8 cellular contexts compared by ENCODE assay signal in genomic region chr12:47964102-47964723, GRCh38. TPM values are rescaled to one million over a fixed set of nuclear protein-coding genes. Genes with fewer than 3 reads are reported as not detected.
DNase-seq lines count a peak whose midpoint lies in the region; ATAC-seq and TF ChIP-seq lines count a peak whose summit lies in the region.

No MANE protein-coding gene starts in this region.

- in situ Hi-C loops in Panc1 (cut with HindIII; ENCODE audit: low pct_unique_long_range_greater_than_20kb, low sequenced_read_pairs) = no loop called here

- POLR2A ChIA-PET in Panc1 (lab: Charles Lee) = interaction anchor here (0.7 kb wide), 1 partner anchor 67 kb away, joined by 3 read pairs; no protein-coding TSS in a partner anchor

- intact Hi-C loops in left ventricle myocardium superior (cut with micrococcal nuclease) (no loop called here), Panc1 (cut with micrococcal nuclease; ENCODE audit: unreplicated experiment) (no loop called here)

- H3K27me3 ChIP-seq in cardiac muscle cell (peaks cover 19% of the 10 kb centered on the region), Panc1 (ENCODE audit: control insufficient read depth, insufficient read depth, low read length) (no peaks in the 10 kb centered on the region), duodenal mucosa (ENCODE audit: control insufficient read depth in 1 of 2, insufficient read depth in 2 of 2, low read length in 2 of 2) (no peaks in the 10 kb centered on the region), muscle layer of duodenum (ENCODE audit: low read depth, low read length) (no peaks in the 10 kb centered on the region)

- no peak for TF ChIP-seq CTCF in cardiac muscle cell (IDR thresholded peaks at IDR 0.05; ENCODE audit: low read depth, low read length)
- TF ChIP-seq CTCF in Panc1 (IDR thresholded peaks at IDR 0.05) = no peak

- no peaks in the 10 kb centered on the region for H3K36me3 ChIP-seq in cardiac muscle cell
- peaks cover 7% of the 10 kb centered on the region for H3K36me3 ChIP-seq in Panc1 (ENCODE audit: control insufficient read depth, insufficient read depth, low read length)
- peaks cover 12 to 26% of the 10 kb centered on the region in 2 donors for H3K36me3 ChIP-seq in duodenal mucosa (ENCODE audit: control insufficient read depth in 1 of 2, insufficient read depth in 2 of 2, low read length in 2 of 2)
- peaks cover 10 to 11% of the 10 kb centered on the region in 2 donors for H3K36me3 ChIP-seq in muscle layer of duodenum (ENCODE audit: control insufficient read depth in 1 of 2, insufficient read depth in 2 of 2, low read length in 2 of 2)

- CTCF ChIA-PET in Panc1 (lab: Charles Lee) = interaction anchor here (1.3 kb wide), 1 partner anchor 10 kb away, joined by 3 read pairs; no protein-coding TSS in a partner anchor

- ATAC-seq in left ventricle myocardium superior = no peak
- ATAC-seq in Panc1 = no peak

- DNase-seq in cardiac muscle cell (ENCODE audit: low read depth in 1 of 2, low spot score in 1 of 2) (peak in 1 of 2 donors; percentile 18), left ventricle myocardium superior (no peak), Panc1 (ENCODE audit: low read depth, low spot score) (no peak), NCI-H524 treated with DMSO at 0.1 percent for 48 hours (lab: John Stamatoyannopoulos, UW) (no peak), NCI-H345 (lab: John Stamatoyannopoulos, UW) (no peak)
- DNase-seq in stimulated activated naive CD4-positive, alpha-beta T cell (lab: John Stamatoyannopoulos, UW) = no peak

- no TSS peak for BruUV-seq in Panc1 (replicated peaks; lab: Mats Ljungman, UMichigan)

- H3K27ac ChIP-seq in cardiac muscle cell (no peak overlapping the region), Panc1 (ENCODE audit: low read length) (peak overlapping the region; percentile 85), duodenal mucosa (ENCODE audit: low read depth, low read length) (no peak overlapping the region), muscle layer of duodenum (ENCODE audit: low read length) (no peak overlapping the region)

- H3K9ac ChIP-seq in duodenal mucosa (ENCODE audit: low read depth in 1 of 2, low read length in 2 of 2) = peak overlapping the region; percentile 84 to 93

- no peaks in the 10 kb centered on the region for H3K4me1 ChIP-seq in cardiac muscle cell (ENCODE audit: low read depth)
- peaks cover 13% of the 10 kb centered on the region for H3K4me1 ChIP-seq in Panc1 (ENCODE audit: control insufficient read depth, insufficient read depth, low read length)
- peaks cover 21 to 27% of the 10 kb centered on the region in 2 donors for H3K4me1 ChIP-seq in duodenal mucosa (ENCODE audit: control insufficient read depth in 1 of 2, insufficient read depth in 2 of 2, low read length in 2 of 2)
- H3K4me1 ChIP-seq in muscle layer of duodenum (ENCODE audit: control insufficient read depth in 1 of 2, insufficient read depth in 2 of 2, low read length in 2 of 2) = peaks cover 0 to 16% of the 10 kb centered on the region in 2 donors

- peak overlapping the region; percentile 43 for H3K4me3 ChIP-seq in cardiac muscle cell
- H3K4me3 ChIP-seq in Panc1 (ENCODE audit: low read depth in 2 of 2, low read length in 2 of 2) = peak overlapping the region; percentile 84 to 94
- H3K4me3 ChIP-seq in duodenal mucosa (ENCODE audit: low read depth in 1 of 2, low read length in 2 of 2) = peak overlapping the region; percentile 90 to 94
- H3K4me3 ChIP-seq in muscle layer of duodenum (ENCODE audit: low read depth in 1 of 2, low read length in 2 of 2) = peak overlapping the region; percentile 86 to 96

- no peaks in the 10 kb centered on the region for H3K9me3 ChIP-seq in cardiac muscle cell (ENCODE audit: low read depth)
- H3K9me3 ChIP-seq in Panc1 (ENCODE audit: control insufficient read depth, insufficient read depth, low read depth, low read length) = no peaks in the 10 kb centered on the region
- no peaks in the 10 kb centered on the region for H3K9me3 ChIP-seq in duodenal mucosa (ENCODE audit: control insufficient read depth in 1 of 2, low read length in 2 of 2)
- H3K9me3 ChIP-seq in muscle layer of duodenum (ENCODE audit: control insufficient read depth in 1 of 2, low read length in 2 of 2) = no peaks in the 10 kb centered on the region

RNA-seq across cellular contexts. Expression of gene TMEM106C, which starts 0.8 kb away (rescaled TPM):
- total RNA-seq in cardiac muscle cell = 100 and 102 TPM in 2 replicates
- polyA plus RNA-seq in cardiac muscle cell = 108 and 176 TPM in 2 replicates
- total RNA-seq in left ventricle myocardium superior = 46.8 TPM
- 93.7 TPM for total RNA-seq in Panc1 (2021; ENCODE audit: unreplicated experiment)
- 80.2 TPM for polyA plus RNA-seq in Panc1 (2012; ENCODE audit: insufficient read length)

RNA-seq across cellular contexts. Expression of gene COL2A1, which starts 40.1 kb away (rescaled TPM):
- total RNA-seq in cardiac muscle cell (469 and 596 TPM in 2 replicates), left ventricle myocardium superior (0.25 TPM), Panc1 (2021; ENCODE audit: unreplicated experiment) (1.4 TPM)
- polyA plus RNA-seq in cardiac muscle cell = 261 and 278 TPM in 2 replicates
- polyA plus RNA-seq in Panc1 (2012; ENCODE audit: insufficient read length) = 0.55 TPM

RNA-seq across cellular contexts. Expression of gene VDR, which starts 59.4 kb away (rescaled TPM):
- total RNA-seq in cardiac muscle cell (not detected in 2 replicates), left ventricle myocardium superior (0.20 TPM), Panc1 (2021; ENCODE audit: unreplicated experiment) (3.0 TPM)
- polyA plus RNA-seq in cardiac muscle cell = not detected in 2 replicates
- polyA plus RNA-seq in Panc1 (2012; ENCODE audit: insufficient read length) = 1.4 TPM

Comparison
In these comparisons a context has a peak if more than half of its experiments do, and no peak if none do; other contexts are left out.
1. RNA of gene COL2A1, which starts 40.1 kb away (total RNA-seq): 469 to 596 TPM in cardiac muscle cell; 1.4 TPM in Panc1 (single experiment) and 0.25 TPM in left ventricle myocardium superior (single experiment); every median in the first group is over 100 times any median in the second.
2. Peak in every context shown above with its lines, with median percentiles within 50 percentile points of each other: H3K4me3 ChIP-seq.